ENCODE assay signal across 8 cellular contexts in the genomic region with DNA sequence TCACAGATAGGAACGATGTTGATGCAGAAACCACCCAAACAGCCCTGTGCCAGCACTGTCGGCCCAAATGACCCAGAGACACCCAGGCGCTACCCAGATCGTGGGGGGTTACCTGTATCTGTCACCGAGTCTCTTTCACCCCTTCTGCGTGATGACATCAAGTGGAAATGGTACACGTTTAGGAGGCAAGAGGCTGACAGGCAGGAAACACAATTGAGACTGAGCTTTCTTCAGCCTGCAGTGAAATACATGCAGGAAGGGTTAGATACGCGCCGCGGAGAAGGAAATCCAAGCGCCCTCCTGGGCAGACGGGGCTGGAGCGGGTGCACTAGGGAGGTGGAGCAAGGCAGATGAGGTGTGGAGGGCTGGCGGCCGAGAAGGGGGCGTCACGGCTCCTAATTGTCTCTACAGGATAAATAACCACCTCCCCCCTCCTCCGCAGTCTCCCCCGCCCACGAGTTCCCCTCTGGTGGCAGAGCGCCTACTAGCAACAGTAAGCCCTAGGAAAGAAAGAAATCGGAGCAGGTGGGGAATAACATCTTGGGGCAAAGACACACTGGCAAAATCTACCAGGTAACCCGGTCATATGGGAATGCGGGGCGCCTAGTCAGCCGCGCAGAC. TPM values are rescaled to one million over a fixed set of nuclear protein-coding genes. Genes with fewer than 3 reads are reported as not detected.
DNase-seq lines count a peak whose midpoint lies in the region; ATAC-seq, FAIRE-seq and TF ChIP-seq lines count a peak whose summit lies in the region.

A gene with protein sequence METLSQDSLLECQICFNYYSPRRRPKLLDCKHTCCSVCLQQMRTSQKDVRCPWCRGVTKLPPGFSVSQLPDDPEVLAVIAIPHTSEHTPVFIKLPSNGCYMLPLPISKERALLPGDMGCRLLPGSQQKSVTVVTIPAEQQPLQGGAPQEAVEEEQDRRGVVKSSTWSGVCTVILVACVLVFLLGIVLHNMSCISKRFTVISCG (minus strand): TSS at position 325 of the 621 bp plus-strand sequence. CDS start 76,544 bp downstream, outside the sequence.

- H3K79me2 ChIP-seq in H1 (ENCODE audit: control insufficient read depth in 1 of 2, insufficient read depth in 2 of 2, low read length in 2 of 2) = no peaks in the 10 kb centered on the region

- H4K91ac ChIP-seq in H1 (replicated peaks; ENCODE audit: insufficient read length, low read length) = no peak within 1 kb of the TSS
- peak within 1 kb of the TSS; percentile 78 for H4K91ac ChIP-seq in mesenchymal stem cell (ENCODE audit: low read length)

- H2BK12ac ChIP-seq in H1 (ENCODE audit: low read depth, low read length) (peak within 1 kb of the TSS; percentile 78; the same call in 1 of the 2 replicates), mesenchymal stem cell (ENCODE audit: low read length in 2 of 2) (peak within 1 kb of the TSS in 1 of 2 experiments; percentile 90)

- ATAC-seq in HG03378 (IDR thresholded peaks at IDR 0.05; ENCODE audit: unreplicated experiment) (no peak), HG03135 (IDR thresholded peaks at IDR 0.05; ENCODE audit: unreplicated experiment) (no peak)

- no peak within 1 kb of the TSS for H4K5ac ChIP-seq in H1 (ENCODE audit: insufficient read length, low read depth, low read length)

- H2BK15ac ChIP-seq in H1 (ENCODE audit: low read length) (no peak within 1 kb of the TSS), mesenchymal stem cell (ENCODE audit: low read depth, poor library complexity, severe bottlenecking) (peak within 1 kb of the TSS; percentile 99)

- DNase-seq in AG20443 (ENCODE audit: low spot score) (peak; percentile 34), KBM-7 (peak; percentile 24), H1 (ENCODE audit: low read depth in 1 of 2, low spot score in 2 of 2) (peak in 1 of 2 experiments; percentile 64), mesenchymal stem cell (peak; percentile 54)
- DNase-seq in activated CD4-positive, alpha-beta memory T cell treated with anti-CD3 and anti-CD28 coated beads for 36 hours = no peak

- no peak within 1 kb of the TSS for H3K27ac ChIP-seq in H1 (ENCODE audit: low read depth, low read length)
- no peak within 1 kb of the TSS for H3K27ac ChIP-seq in mesenchymal stem cell (ENCODE audit: low read length, poor library complexity, severe bottlenecking)

- in situ Hi-C loops in KBM-7 (cut with MboI; ENCODE audit: low pct_unique_long_range_greater_than_20kb, low sequenced_read_pairs) = no loop called here

- H3K23ac ChIP-seq in H1 (ENCODE audit: insufficient read length) (no peak within 1 kb of the TSS), mesenchymal stem cell (ENCODE audit: low read length in 2 of 2) (peak within 1 kb of the TSS in 1 of 2 experiments; percentile 97)

- TF ChIP-seq POLR2A in H1 (IDR thresholded peaks at IDR 0.05; ENCODE audit: control extremely low read depth in 1 of 2, low read depth in 2 of 2, low read length in 2 of 2) = no peak

- H3K9me3 ChIP-seq in H1 (ENCODE audit: insufficient read depth in 2 of 2, low read depth in 1 of 2, low read length in 1 of 2) (no peaks in the 10 kb centered on the region), mesenchymal stem cell (ENCODE audit: control insufficient read depth, low read length) (no peaks in the 10 kb centered on the region)

- H3K27me3 ChIP-seq in H1 (replicated peaks in 1 of 4; ENCODE audit: control insufficient read depth in 3 of 4, extremely low read depth in 1 of 4, insufficient read depth in 3 of 4, low read length in 3 of 4) (peaks cover 12 to 30% (median 23%) of the 10 kb centered on the region in 4 experiments), mesenchymal stem cell (ENCODE audit: control insufficient read depth in 1 of 2, insufficient read depth in 1 of 2, low read length in 2 of 2) (no peaks in the 10 kb centered on the region)

- POLR2A ChIA-PET in activated CD4-positive, alpha-beta memory T cell treated with anti-CD3 and anti-CD28 coated beads for 36 hours (lab: Charles Lee) = no interaction called here
- POLR2A ChIA-PET in H1 (lab: Charles Lee; ENCODE audit: partially characterized antibody) = no interaction called here

- TF ChIP-seq CTCF in H1 (IDR thresholded peaks at IDR 0.05; ENCODE audit: control extremely low read depth in 1 of 3, insufficient read depth in 1 of 3, low read depth in 1 of 3, low read length in 3 of 3) = no peak; a peak in 1 of 4 replicates

- no peaks in the 10 kb centered on the region for H3K9me3 Mint-ChIP-seq in activated CD4-positive, alpha-beta memory T cell treated with anti-CD3 and anti-CD28 coated beads for 36 hours
- H3K9me3 Mint-ChIP-seq in stimulated activated naive CD8-positive, alpha-beta T cell treated with anti-CD3 and anti-CD28 coated beads, Interleukin-15, Interleukin-2, amounts not matched to agents 100 ng/mL and 50 ng/mL, for 24 hours = no peaks in the 10 kb centered on the region

- no peak for TF ChIP-seq EP300 in H1 (IDR thresholded peaks at IDR 0.05; ENCODE audit: borderline replicate concordance in 1 of 2, low read depth in 2 of 2, low read length in 2 of 2)

- H3K4me3 ChIP-seq in H1 (ENCODE audit: extremely low read depth in 1 of 4, insufficient read depth in 2 of 4, low read depth in 3 of 4, low read length in 4 of 4) (peak within 1 kb of the TSS; percentile 61 to 95 (median 74)), mesenchymal stem cell (ENCODE audit: insufficient read depth in 1 of 2, low read depth in 1 of 2, low read length in 2 of 2) (peak within 1 kb of the TSS; percentile 71 to 87)

- no peaks in the 10 kb centered on the region for H3K36me3 ChIP-seq in H1 (ENCODE audit: control insufficient read depth in 2 of 4, insufficient read depth in 4 of 4, low read length in 3 of 4)
- no peaks in the 10 kb centered on the region for H3K36me3 ChIP-seq in mesenchymal stem cell (ENCODE audit: control insufficient read depth in 1 of 2, insufficient read depth in 2 of 2, low read depth in 1 of 2, low read length in 2 of 2)

- H3K4me2 ChIP-seq in H1 (ENCODE audit: insufficient read depth in 1 of 2, low read depth in 2 of 2, low read length in 2 of 2) = peak within 1 kb of the TSS; percentile 87 to 99
- H3K4me2 ChIP-seq in mesenchymal stem cell (ENCODE audit: low read length, poor library complexity, severe bottlenecking) = peak within 1 kb of the TSS; percentile 100

- H4K20me1 ChIP-seq in H1 (replicated peaks in 1 of 2; ENCODE audit: control insufficient read depth in 1 of 2, insufficient read depth in 2 of 2, low read length in 2 of 2) = peaks cover 3 to 4% of the 10 kb centered on the region in 2 experiments

- peak within 1 kb of the TSS; percentile 14 for H3K56ac ChIP-seq in H1 (replicated peaks; ENCODE audit: insufficient read length, low read depth, low read length)

- intact Hi-C loops in activated CD4-positive, alpha-beta memory T cell treated with anti-CD3 and anti-CD28 coated beads for 36 hours (cut with micrococcal nuclease) = loop anchor here (1.0 to 10.0 kb wide), 4 partner anchors 60 to 338 kb away; a partner anchor contains a TSS

- H3K79me1 ChIP-seq in H1 (ENCODE audit: low read depth, low read length) (no peaks in the 10 kb centered on the region), mesenchymal stem cell (replicated peaks; ENCODE audit: low read length, poor library complexity, severe bottlenecking) (no peaks in the 10 kb centered on the region)

- peak within 1 kb of the TSS; percentile 83; the same call in 1 of the 2 replicates for H3K18ac ChIP-seq in H1 (ENCODE audit: extremely low read depth, low read length)
- H3K18ac ChIP-seq in mesenchymal stem cell (ENCODE audit: low read depth in 1 of 2, low read length in 2 of 2) = peak within 1 kb of the TSS; percentile 94 to 97

- peaks cover 13% of the 10 kb centered on the region; the same call in 1 of the 2 replicates for H3K23me2 ChIP-seq in H1 (ENCODE audit: low read depth, low read length)

- peaks cover 0 to 5% (median 3%) of the 10 kb centered on the region in 4 experiments; a peak in 5 of 7 replicates for H3K4me1 ChIP-seq in H1 (replicated peaks in 1 of 4; ENCODE audit: control insufficient read depth in 3 of 4, insufficient read depth in 4 of 4, low read length in 3 of 4)
- H3K4me1 ChIP-seq in mesenchymal stem cell (ENCODE audit: control insufficient read depth, insufficient read depth, low read depth, low read length) = peaks cover 14% of the 10 kb centered on the region

- H3K4me3 Mint-ChIP-seq in activated CD4-positive, alpha-beta memory T cell treated with anti-CD3 and anti-CD28 coated beads for 36 hours = peak within 1 kb of the TSS; percentile 74
- peak within 1 kb of the TSS; percentile 81 for H3K4me3 Mint-ChIP-seq in stimulated activated naive CD8-positive, alpha-beta T cell treated with anti-CD3 and anti-CD28 coated beads, Interleukin-15, Interleukin-2, amounts not matched to agents 100 ng/mL and 50 ng/mL, for 24 hours

- H2AFZ ChIP-seq in H1 (ENCODE audit: low read length) (peak within 1 kb of the TSS; percentile 57; the same call in 1 of the 2 replicates), mesenchymal stem cell (ENCODE audit: low read depth, low read length) (peak within 1 kb of the TSS; percentile 67)

- H3K27ac Mint-ChIP-seq in activated CD4-positive, alpha-beta memory T cell treated with anti-CD3 and anti-CD28 coated beads for 36 hours = no peak within 1 kb of the TSS
- no peak within 1 kb of the TSS for H3K27ac Mint-ChIP-seq in stimulated activated naive CD8-positive, alpha-beta T cell treated with anti-CD3 and anti-CD28 coated beads, Interleukin-15, Interleukin-2, amounts not matched to agents 100 ng/mL and 50 ng/mL, for 24 hours

- CTCF ChIA-PET in activated CD4-positive, alpha-beta memory T cell treated with anti-CD3 and anti-CD28 coated beads for 36 hours (lab: Charles Lee) = interaction anchor here (0.7 kb wide), 1 partner anchor 257 kb away, joined by 3 read pairs; no protein-coding TSS in a partner anchor
- CTCF ChIA-PET in H1 (lab: Charles Lee; ENCODE audit: partially characterized antibody) = interaction anchor here (1.1 to 1.8 kb wide), 4 partner anchors 9 to 256 kb away, joined by 3 to 6 read pairs (median 4); no protein-coding TSS in a partner anchor

- TF ChIP-seq RAD21 in H1 (IDR thresholded peaks at IDR 0.05 in 1 of 2, conservative IDR thresholded peaks at IDR 0.05 in 1 of 2; ENCODE audit: low read depth in 2 of 2, low read length in 2 of 2) = 0 out of 4 replicates have a peak, but pooled peaks of 1 of the 2 experiments have one; percentile 12

- WGBS in H1 (ENCODE audit: extremely low coverage in 1 of 2, insufficient coverage in 1 of 2, insufficient read length in 1 of 2, insufficient replicate concordance in 2 of 2, low coverage in 1 of 2, low lambda C conversion rate in 2 of 2, missing lambda C conversion rate in 1 of 2), 2 experiments = 8% methylated on average over 28 of the region's 28 CpGs; no CpG with 5 or more reads in 1 of the 2 experiments
- WGBS in mesenchymal stem cell = 12% methylated on average over 22 of the region's 28 CpGs

- H2BK5ac ChIP-seq in H1 (ENCODE audit: low read depth, low read length) = no peak within 1 kb of the TSS
- no peak within 1 kb of the TSS for H2BK5ac ChIP-seq in mesenchymal stem cell (ENCODE audit: low read depth, low read length, poor library complexity, severe bottlenecking)

- H3K4ac ChIP-seq in H1 (replicated peaks; ENCODE audit: insufficient read length, low read depth, low read length) (peak within 1 kb of the TSS; percentile 27), mesenchymal stem cell (ENCODE audit: low read depth in 1 of 2, low read length in 2 of 2) (peak within 1 kb of the TSS; percentile 83 to 92)

- no peak within 1 kb of the TSS for H2AK5ac ChIP-seq in H1 (ENCODE audit: low read depth, low read length)
- no peak within 1 kb of the TSS for H2AK5ac ChIP-seq in mesenchymal stem cell (ENCODE audit: low read length, severe bottlenecking)

- H2BK20ac ChIP-seq in H1 (ENCODE audit: low read length) = no peak within 1 kb of the TSS

- H3K27me3 Mint-ChIP-seq in activated CD4-positive, alpha-beta memory T cell treated with anti-CD3 and anti-CD28 coated beads for 36 hours = peaks cover 28% of the 10 kb centered on the region
- peaks cover 51% of the 10 kb centered on the region for H3K27me3 Mint-ChIP-seq in stimulated activated naive CD8-positive, alpha-beta T cell treated with anti-CD3 and anti-CD28 coated beads, Interleukin-15, Interleukin-2, amounts not matched to agents 100 ng/mL and 50 ng/mL, for 24 hours

- H3K4me1 Mint-ChIP-seq in activated CD4-positive, alpha-beta memory T cell treated with anti-CD3 and anti-CD28 coated beads for 36 hours (ENCODE audit: low read depth) = peaks cover 8% of the 10 kb centered on the region
- peaks cover 14% of the 10 kb centered on the region for H3K4me1 Mint-ChIP-seq in stimulated activated naive CD8-positive, alpha-beta T cell treated with anti-CD3 and anti-CD28 coated beads, Interleukin-15, Interleukin-2, amounts not matched to agents 100 ng/mL and 50 ng/mL, for 24 hours (ENCODE audit: low read depth)

- no peak within 1 kb of the TSS for H3K14ac ChIP-seq in H1 (ENCODE audit: insufficient read length)
- H3K14ac ChIP-seq in mesenchymal stem cell (ENCODE audit: low read length in 2 of 2) = peak within 1 kb of the TSS in 1 of 2 experiments; percentile 94

- no peak within 1 kb of the TSS for H2BK120ac ChIP-seq in H1 (replicated peaks; ENCODE audit: low read depth, low read length)
- H2BK120ac ChIP-seq in mesenchymal stem cell (ENCODE audit: low read depth, low read length) = peak within 1 kb of the TSS; percentile 99

- H3K36me3 Mint-ChIP-seq in activated CD4-positive, alpha-beta memory T cell treated with anti-CD3 and anti-CD28 coated beads for 36 hours = no peaks in the 10 kb centered on the region
- no peaks in the 10 kb centered on the region for H3K36me3 Mint-ChIP-seq in stimulated activated naive CD8-positive, alpha-beta T cell treated with anti-CD3 and anti-CD28 coated beads, Interleukin-15, Interleukin-2, amounts not matched to agents 100 ng/mL and 50 ng/mL, for 24 hours (ENCODE audit: low read depth)

- H3K9ac ChIP-seq in H1 (replicated peaks in 1 of 4; ENCODE audit: extremely low read depth in 1 of 4, low read depth in 3 of 4, low read length in 3 of 4) = peak within 1 kb of the TSS; percentile 16 to 58 (median 36); a peak in 6 of 7 replicates
- peak within 1 kb of the TSS; percentile 79 for H3K9ac ChIP-seq in mesenchymal stem cell (ENCODE audit: low read length)

- FAIRE-seq in H1 (lab: Jason Lieb, UNC) = no peak

- no peak within 1 kb of the TSS; the same call in 1 of the 2 replicates for H4K8ac ChIP-seq in H1 (ENCODE audit: extremely low read depth, insufficient read depth, low read length)
- peak within 1 kb of the TSS; percentile 75 for H4K8ac ChIP-seq in mesenchymal stem cell (ENCODE audit: low read length)

RNA-seq across cellular contexts. Expression of the gene that starts here (rescaled TPM):
- under 1 TPM; 0.12 to 0.26 TPM for total RNA-seq in activated CD4-positive, alpha-beta memory T cell treated with anti-CD3 and anti-CD28 coated beads for 36 hours
- 2.2 and 2.7 TPM in 2 replicates for total RNA-seq in H1 (2021; fragmentation: NEBNext Ultra II Directional; extraction: Animal tissue kit (Norgen Biotek cat#: 25700))
- 1.1 and 1.7 TPM in 2 replicates for polyA plus RNA-seq in H1 (2011; rRNA removed)
- polyA plus RNA-seq in H1 (2011; cell fraction: cytosol; rRNA removed) = 0.92 TPM
- polyA plus RNA-seq in H1 (2011; cell fraction: nucleus; rRNA removed) = 1.1 TPM
- polyA plus RNA-seq in H1 (2012, experiment 1 of 2) = 0.29 to 0.99 TPM (median 0.70 TPM) in 4 replicates
- 0.03 TPM for polyA plus RNA-seq in H1 (2012, experiment 2 of 2)
- polyA plus RNA-seq in H1 (2013, experiment 1 of 2) = 0.69 TPM
- polyA plus RNA-seq in H1 (2013, experiment 2 of 2) = 0.46 TPM
- polyA minus RNA-seq in H1 (2011; rRNA and poly(A)+ RNA removed) = 5.6 and 7.6 TPM in 2 replicates
- polyA minus RNA-seq in H1 (2011; cell fraction: cytosol; rRNA and poly(A)+ RNA removed) = 0.81 TPM
- 4.8 TPM for polyA minus RNA-seq in H1 (2011; cell fraction: nucleus; rRNA and poly(A)+ RNA removed)
- polyA plus RNA-seq in mesenchymal stem cell (2013, experiment 1 of 2) = 8.3 TPM
- 8.2 TPM for polyA plus RNA-seq in mesenchymal stem cell (2013, experiment 2 of 2)
